Comparison of ENCODE assay signal across 1 cellular context in the genomic region with DNA sequence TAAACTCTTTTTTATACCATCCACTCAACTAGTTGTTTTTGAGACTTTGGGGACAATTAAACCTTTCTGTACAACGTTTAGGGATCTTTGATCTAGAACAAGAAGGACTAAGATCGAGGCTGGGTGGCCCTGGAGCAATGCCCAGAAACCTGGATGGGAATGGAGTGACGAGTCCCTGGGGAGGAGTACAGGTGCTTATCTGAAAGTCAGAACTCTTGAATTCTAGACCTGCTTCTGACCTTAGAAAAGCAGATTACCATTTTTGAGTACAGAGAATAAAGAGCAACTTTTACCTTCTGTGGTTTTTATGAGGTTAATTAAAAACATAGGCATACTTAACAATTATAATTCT.
TF ChIP-seq lines count a peak whose summit lies in the region.

No MANE protein-coding gene starts in this region.

TF ChIP-seq in HepG2, 621 proteins besides CTCF, POLR2A, EP300 and RAD21:
- TF ChIP-seq, protein P1, sequence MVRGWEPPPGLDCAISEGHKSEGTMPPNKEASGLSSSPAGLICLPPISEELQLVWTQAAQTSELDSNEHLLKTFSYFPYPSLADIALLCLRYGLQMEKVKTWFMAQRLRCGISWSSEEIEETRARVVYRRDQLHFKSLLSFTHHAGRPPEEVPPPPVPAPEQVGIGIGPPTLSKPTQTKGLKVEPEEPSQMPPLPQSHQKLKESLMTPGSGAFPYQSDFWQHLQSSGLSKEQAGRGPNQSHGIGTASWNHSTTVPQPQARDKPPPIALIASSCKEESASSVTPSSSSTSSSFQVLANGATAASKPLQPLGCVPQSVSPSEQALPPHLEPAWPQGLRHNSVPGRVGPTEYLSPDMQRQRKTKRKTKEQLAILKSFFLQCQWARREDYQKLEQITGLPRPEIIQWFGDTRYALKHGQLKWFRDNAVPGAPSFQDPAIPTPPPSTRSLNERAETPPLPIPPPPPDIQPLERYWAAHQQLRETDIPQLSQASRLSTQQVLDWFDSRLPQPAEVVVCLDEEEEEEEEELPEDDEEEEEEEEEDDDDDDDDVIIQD (CRISPR knock-in tag; IDR thresholded peaks at IDR 0.05; ENCODE audit: low read depth) = no peak
- no peak for TF ChIP-seq ETV5 (CRISPR knock-in tag; IDR thresholded peaks at IDR 0.05; ENCODE audit: borderline replicate concordance)
- 0 out of 2 replicates have a peak, but pooled peaks have one; percentile 30 for TF ChIP-seq RBFOX2 (IDR thresholded peaks at IDR 0.05; ENCODE audit: low read depth, low read length)
TF ChIP-seq in HepG2: peak in this region for 1.
